Comparison of ENCODE assay signal across 1 cellular context in genomic region chr2:111176388-111176787, GRCh38.
TF ChIP-seq lines count a peak whose summit lies in the region.

No MANE protein-coding gene starts in this region.

TF ChIP-seq in liver, 16 proteins besides CTCF, POLR2A, EP300 and RAD21 (continued from another document):
- TF ChIP-seq NR2F2 (IDR thresholded peaks at IDR 0.05) (peak; percentile 93), TAF1 (conservative IDR thresholded peaks at IDR 0.05) (no peak)
- TF ChIP-seq, protein P1, sequence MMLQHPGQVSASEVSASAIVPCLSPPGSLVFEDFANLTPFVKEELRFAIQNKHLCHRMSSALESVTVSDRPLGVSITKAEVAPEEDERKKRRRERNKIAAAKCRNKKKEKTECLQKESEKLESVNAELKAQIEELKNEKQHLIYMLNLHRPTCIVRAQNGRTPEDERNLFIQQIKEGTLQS (IDR thresholded peaks at IDR 0.05), result peak; percentile 87
